Comparison of ENCODE assay signal across 8 cellular contexts in the genomic region with DNA sequence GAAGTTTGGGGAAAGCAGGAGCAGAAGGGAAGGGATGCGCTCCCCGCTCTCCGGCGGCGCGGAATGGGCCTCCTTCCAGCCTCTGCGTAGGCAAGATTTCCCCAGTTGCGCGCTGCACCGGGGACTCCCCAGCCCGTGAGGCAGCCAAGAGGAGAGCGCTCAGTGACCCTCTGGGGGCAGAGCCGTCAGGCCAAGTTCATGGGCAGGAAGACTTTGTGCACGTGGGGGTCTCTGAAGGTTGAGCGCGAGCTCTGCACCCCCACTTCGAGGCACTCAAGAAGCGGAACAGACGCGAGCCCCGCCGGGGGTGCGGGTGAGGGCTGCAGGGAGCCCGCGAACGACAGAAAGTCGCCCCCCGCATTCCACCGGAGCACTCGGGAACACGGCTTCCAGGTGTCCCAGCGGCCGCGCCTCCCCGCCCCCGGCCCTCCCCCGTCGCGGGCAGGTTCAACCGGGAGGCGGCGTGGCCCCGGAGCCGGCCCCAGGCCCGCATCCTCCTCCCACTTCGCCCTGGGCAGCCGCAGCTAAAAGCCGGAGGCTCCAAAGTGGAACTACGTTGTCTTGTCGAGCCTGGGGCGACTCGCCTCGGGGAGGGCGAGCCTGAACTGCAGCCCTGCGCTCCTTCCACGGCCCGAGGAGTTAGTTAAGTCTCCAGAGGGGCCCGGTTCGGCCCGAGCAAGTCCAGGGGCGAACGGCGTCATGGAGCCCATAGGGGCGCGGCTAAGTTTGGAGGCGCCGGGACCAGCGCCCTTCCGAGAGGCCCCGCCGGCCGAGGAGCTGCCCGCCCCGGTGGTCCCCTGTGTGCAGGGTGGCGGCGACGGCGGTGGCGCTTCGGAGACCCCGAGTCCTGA. TPM values are rescaled to one million over a fixed set of nuclear protein-coding genes. Genes with fewer than 3 reads are reported as not detected.
DNase-seq lines count a peak whose midpoint lies in the region; ATAC-seq and TF ChIP-seq lines count a peak whose summit lies in the region.

A gene (plus strand): TSS at position 555 of the 851 bp plus-strand sequence. CDS start 145 bp downstream, at position 700.

- no peaks in the 10 kb centered on the region for H3K4me1 Mint-ChIP-seq in natural killer cell treated with Interleukin-12 subunit alpha and Interleukin-12 subunit beta and Interleukin-15 and Interleukin-18, amount 100 ng/mL, for 72 hours (ENCODE audit: low read depth in 2 of 2)
- H3K4me1 Mint-ChIP-seq in natural killer cell (no peaks in the 10 kb centered on the region), endothelial cell (ENCODE audit: unreplicated experiment) (peaks cover 12% of the 10 kb centered on the region)

- no peaks in the 10 kb centered on the region for H3K36me3 Mint-ChIP-seq in natural killer cell treated with Interleukin-12 subunit alpha and Interleukin-12 subunit beta and Interleukin-15 and Interleukin-18, amount 100 ng/mL, for 72 hours
- H3K36me3 Mint-ChIP-seq in natural killer cell: no peaks in the 10 kb centered on the region
- H3K36me3 Mint-ChIP-seq in endothelial cell (ENCODE audit: low read depth, unreplicated experiment): no peaks in the 10 kb centered on the region

- WGBS in mesodermal cell (ENCODE audit: insufficient coverage in 2 of 2), 2 experiments: 1% methylated on average over 67 to 75 of the region's 81 CpGs

- H3K4me1 ChIP-seq in mesodermal cell (ENCODE audit: control insufficient read depth, insufficient read depth, low read length, poor library complexity, severe bottlenecking) (peaks cover 36% of the 10 kb centered on the region), upper lobe of right lung (peaks cover 15% of the 10 kb centered on the region)

- H3K36me3 ChIP-seq in mesodermal cell (ENCODE audit: control insufficient read depth, insufficient read depth, low read length): no peaks in the 10 kb centered on the region
- no peaks in the 10 kb centered on the region for H3K36me3 ChIP-seq in upper lobe of right lung

- no peak for DNase-seq in natural killer cell treated with Interleukin-12 subunit alpha and Interleukin-12 subunit beta and Interleukin-15 and Interleukin-18, amount 100 ng/mL, for 72 hours (ENCODE audit: low spot score)
- DNase-seq in natural killer cell: no peak
- DNase-seq in RWPE1 (ENCODE audit: low spot score): no peak
- peak; percentile 35 for DNase-seq in endothelial cell (ENCODE audit: low spot score)
- DNase-seq in upper lobe of right lung: peak; percentile 70
- no peak for DNase-seq in foreskin melanocyte

- H3K9me3 ChIP-seq in mesodermal cell (ENCODE audit: control insufficient read depth, low read length) (no peaks in the 10 kb centered on the region), upper lobe of right lung (no peaks in the 10 kb centered on the region)

- H3K27me3 Mint-ChIP-seq in natural killer cell treated with Interleukin-12 subunit alpha and Interleukin-12 subunit beta and Interleukin-15 and Interleukin-18, amount 100 ng/mL, for 72 hours: peaks cover 25 to 36% of the 10 kb centered on the region in 2 donors
- peaks cover 27 to 34% of the 10 kb centered on the region in 2 donors for H3K27me3 Mint-ChIP-seq in natural killer cell (ENCODE audit: low read depth in 2 of 2)
- H3K27me3 Mint-ChIP-seq in endothelial cell (ENCODE audit: unreplicated experiment): peaks cover 28% of the 10 kb centered on the region

- POLR2A ChIA-PET in RWPE1 (lab: Yijun Ruan, JAX; ENCODE audit: low non-redundant PET): no interaction called here

- CTCF ChIA-PET in RWPE1 (lab: Yijun Ruan, JAX): interaction anchor here (0.7 to 1.5 kb wide), 2 partner anchors 276 to 317 kb away, joined by 3 read pairs; no protein-coding TSS in a partner anchor

- no peak within 1 kb of the TSS for H3K4me3 Mint-ChIP-seq in natural killer cell treated with Interleukin-12 subunit alpha and Interleukin-12 subunit beta and Interleukin-15 and Interleukin-18, amount 100 ng/mL, for 72 hours
- H3K4me3 Mint-ChIP-seq in natural killer cell (no peak within 1 kb of the TSS), endothelial cell (ENCODE audit: unreplicated experiment) (peak within 1 kb of the TSS; percentile 76)

- H3K27ac Mint-ChIP-seq in natural killer cell treated with Interleukin-12 subunit alpha and Interleukin-12 subunit beta and Interleukin-15 and Interleukin-18, amount 100 ng/mL, for 72 hours: no peak within 1 kb of the TSS
- H3K27ac Mint-ChIP-seq in natural killer cell: no peak within 1 kb of the TSS
- no peak within 1 kb of the TSS for H3K27ac Mint-ChIP-seq in endothelial cell (ENCODE audit: unreplicated experiment)

- H3K27ac ChIP-seq in RWPE1: peak within 1 kb of the TSS; percentile 77
- H3K27ac ChIP-seq in mesodermal cell (ENCODE audit: low read depth, low read length, severe bottlenecking): no peak within 1 kb of the TSS
- peak within 1 kb of the TSS; percentile 49 for H3K27ac ChIP-seq in upper lobe of right lung

- ATAC-seq in natural killer cell treated with Interleukin-12 subunit alpha and Interleukin-12 subunit beta and Interleukin-15 and Interleukin-18, amount 100 ng/mL, for 72 hours: peak; percentile 5 to 21
- ATAC-seq in natural killer cell (no peak), HG03064 (IDR thresholded peaks at IDR 0.05; ENCODE audit: low read depth, unreplicated experiment) (peak; percentile 52), upper lobe of right lung (peak; percentile 59)

- H3K4me3 ChIP-seq in mesodermal cell (ENCODE audit: extremely low read depth, insufficient read depth, low read length, poor library complexity, severe bottlenecking) (peak within 1 kb of the TSS; percentile 48), upper lobe of right lung (peak within 1 kb of the TSS; percentile 55)

- no peaks in the 10 kb centered on the region for H3K9me3 Mint-ChIP-seq in natural killer cell treated with Interleukin-12 subunit alpha and Interleukin-12 subunit beta and Interleukin-15 and Interleukin-18, amount 100 ng/mL, for 72 hours
- H3K9me3 Mint-ChIP-seq in natural killer cell (no peaks in the 10 kb centered on the region), endothelial cell (ENCODE audit: unreplicated experiment) (no peaks in the 10 kb centered on the region)

- no peak for TF ChIP-seq CTCF in natural killer cell (IDR thresholded peaks at IDR 0.05)
- TF ChIP-seq CTCF in RWPE1 (conservative IDR thresholded peaks at IDR 0.05; ENCODE audit: low read depth): no peak
- no peak for TF ChIP-seq CTCF in endothelial cell (IDR thresholded peaks at IDR 0.05; ENCODE audit: unreplicated experiment)
- TF ChIP-seq CTCF in upper lobe of right lung (IDR thresholded peaks at IDR 0.05): no peak

- H3K27me3 ChIP-seq in upper lobe of right lung: peaks cover 21% of the 10 kb centered on the region

- intact Hi-C loops in natural killer cell (cut with micrococcal nuclease) (no loop called here), upper lobe of right lung (cut with DNase I) (no loop called here)

RNA-seq across cellular contexts. Expression of the gene that starts here (rescaled TPM):
- total RNA-seq in natural killer cell treated with Interleukin-12 subunit alpha and Interleukin-12 subunit beta and Interleukin-15 and Interleukin-18, amount 100 ng/mL, for 72 hours: under 1 TPM in 1 of 2 donors, not detected in 1; 0.05 TPM
- under 1 TPM in 1 of 3 donors, not detected in 2; 0.07 TPM for total RNA-seq in natural killer cell
- 0.05 TPM for total RNA-seq in endothelial cell (ENCODE audit: unreplicated experiment)
- 0.11 TPM for polyA plus RNA-seq in mesodermal cell (2013, experiment 1 of 2)
- polyA plus RNA-seq in mesodermal cell (2013, experiment 2 of 2): 0.25 TPM
- 0.46 TPM for total RNA-seq in upper lobe of right lung

Comparison
In these comparisons a context has a peak if more than half of its experiments do, and no peak if none do; other contexts are left out.
1. Peak in ATAC-seq in natural killer cell treated with Interleukin-12 subunit alpha and Interleukin-12 subunit beta and Interleukin-15 and Interleukin-18, amount 100 ng/mL, for 72 hours; RNA of the gene not detected or under 1 TPM.
2. Peak in DNase-seq in endothelial cell; RNA of the gene not detected or under 1 TPM.
3. Peak in DNase-seq, ATAC-seq, H3K4me3 ChIP-seq and H3K27ac ChIP-seq in upper lobe of right lung; RNA of the gene not detected or under 1 TPM.